1 cellular context compared by ENCODE assay signal in the genomic region with DNA sequence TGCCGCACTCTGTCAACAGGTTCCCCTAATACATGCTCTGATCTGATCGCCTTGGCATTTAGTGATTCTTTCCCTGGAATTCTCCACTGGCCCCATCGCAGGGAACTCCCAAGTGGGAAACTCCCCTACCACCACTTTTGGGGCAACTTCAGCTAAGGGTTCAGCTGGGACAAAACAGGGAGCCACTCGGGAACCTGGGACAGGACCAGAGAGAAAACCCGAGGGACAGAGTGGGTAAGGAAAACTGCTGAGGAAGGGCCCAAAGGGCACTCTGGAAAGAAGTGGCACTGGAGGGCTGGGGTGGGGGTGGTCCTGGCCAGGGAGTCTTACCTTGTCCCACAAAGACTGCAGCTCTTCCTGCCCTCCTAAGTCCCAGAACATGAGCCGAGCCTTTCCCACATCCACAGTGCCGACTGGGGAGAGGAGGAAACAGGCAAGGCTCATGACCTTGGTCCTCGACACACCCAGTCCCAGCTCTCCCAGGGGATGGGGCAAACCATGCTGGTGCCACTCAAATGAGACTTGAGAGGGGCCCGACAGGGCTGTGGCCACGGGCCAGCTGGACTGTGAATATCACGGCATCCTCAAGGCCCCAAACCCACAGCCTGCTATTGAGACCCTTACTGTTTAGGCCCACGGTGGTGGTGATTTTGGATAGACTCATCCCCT.
TF ChIP-seq lines count a peak whose summit lies in the region.

No MANE protein-coding gene starts in this region.

TF ChIP-seq in HCT116, 20 proteins besides CTCF, POLR2A, EP300 and RAD21:
- no peak for TF ChIP-seq ZBTB33 (IDR thresholded peaks at IDR 0.05; ENCODE audit: extremely low read depth, insufficient replicate concordance, low read length)
- TF ChIP-seq SRF (IDR thresholded peaks at IDR 0.05; ENCODE audit: low read depth), result no peak
- TF ChIP-seq ZNF274 (IDR thresholded peaks at IDR 0.05; ENCODE audit: low read depth, low read length), result no peak
